In genomic region chr5:71475788-71476384, GRCh38 we compare ENCODE assay signal across 9 cellular contexts. TPM values are rescaled to one million over a fixed set of nuclear protein-coding genes. Genes with fewer than 3 reads are reported as not detected.
A peak's percentile ranks its signal among the peaks of the same experiment; 100 is the strongest.
DNase-seq lines count a peak whose midpoint lies in the region; ATAC-seq and TF ChIP-seq lines count a peak whose summit lies in the region.
"Had no signal": no experiment of that assay in that cellular context is flagged by ENCODE, and none has a peak within 500 bp of the region (broad histone marks: within the 10 kb centered on the region; RNA-seq: fewer than 3 reads in every experiment).

No MANE protein-coding gene starts in this region.

- no peak overlapping the region for H3K27ac Mint-ChIP-seq in neural crest cell (ENCODE audit: unreplicated experiment)

- no peaks in the 10 kb centered on the region for H3K9me3 Mint-ChIP-seq in neural crest cell

- H3K4me2 ChIP-seq in MM.1S (ENCODE audit: low read depth, low read length), result no peak overlapping the region

- H3K4me3 ChIP-seq in heart right ventricle, result no peak overlapping the region
- no peak overlapping the region for H3K4me3 ChIP-seq in MM.1S (ENCODE audit: low read length)
- H3K4me3 ChIP-seq: HAP-1 had no signal

- H3K4me1 Mint-ChIP-seq in neural crest cell, result no peaks in the 10 kb centered on the region

- 67 to 70% methylated on average over 3 of the region's 3 CpGs for WGBS in heart right ventricle, 2 donors

- H3K36me3 ChIP-seq in heart right ventricle (peaks cover 0 to 100% (median 24%) of the 10 kb centered on the region in 9 donors), MM.1S (replicated peaks; ENCODE audit: insufficient read depth, low read length) (peaks cover 5% of the 10 kb centered on the region; the same call in 1 of the 2 replicates)

- no peak overlapping the region for H3K27ac ChIP-seq in heart right ventricle
- H3K27ac ChIP-seq in MM.1S (ENCODE audit: low read length), result no peak overlapping the region

- no peak overlapping the region for H2AFZ ChIP-seq in MM.1S (ENCODE audit: low read length)

- no peaks in the 10 kb centered on the region for H3K27me3 ChIP-seq in heart right ventricle
- no peaks in the 10 kb centered on the region for H3K27me3 ChIP-seq in MM.1S (replicated peaks; ENCODE audit: insufficient read depth, low read length)

- H3F3A ChIP-seq in MM.1S (ENCODE audit: insufficient read depth, low read length), result no peaks in the 10 kb centered on the region

- DNase-seq in heart right ventricle, result no peak
- no peak for DNase-seq in cardiac septum (ENCODE audit: low spot score)
- DNase-seq in MM.1S, result peak; percentile 39
- DNase-seq in cerebellar cortex (ENCODE audit: low spot score), result peak; percentile 48
- no peak for DNase-seq in neural crest cell (ENCODE audit: low read depth, low spot score)
- no peak for DNase-seq in NCI-H2029 treated with DMSO at 0.1 percent for 48 hours (lab: John Stamatoyannopoulos, UW)
- no peak for DNase-seq in NCI-H1930 (lab: John Stamatoyannopoulos, UW)
- no peak for DNase-seq in medulla oblongata (ENCODE audit: extremely low spot score)

- ATAC-seq in heart right ventricle, result no peak

- no peaks in the 10 kb centered on the region for H4K20me1 ChIP-seq in MM.1S (ENCODE audit: insufficient read depth, low read length)

- no peaks in the 10 kb centered on the region for H3K27me3 Mint-ChIP-seq in neural crest cell (ENCODE audit: low read depth)

- H3K9me3 ChIP-seq in heart right ventricle (no peaks in the 10 kb centered on the region), MM.1S (replicated peaks; ENCODE audit: insufficient read depth, low read length) (no peaks in the 10 kb centered on the region)
- H3K9me3 ChIP-seq: HAP-1 had no signal

- H3K4me3 Mint-ChIP-seq in neural crest cell, result no peak overlapping the region

- peaks cover 13% of the 10 kb centered on the region for H3K36me3 Mint-ChIP-seq in neural crest cell (ENCODE audit: low read depth)

- H3K9me2 ChIP-seq in MM.1S (replicated peaks; ENCODE audit: insufficient read depth, low read length), result no peaks in the 10 kb centered on the region

- H3K4me1 ChIP-seq in heart right ventricle (no peaks in the 10 kb centered on the region), MM.1S (ENCODE audit: low read length) (no peaks in the 10 kb centered on the region)
- H3K4me1 ChIP-seq: HAP-1 had no signal

- TF ChIP-seq CTCF in heart right ventricle (IDR thresholded peaks at IDR 0.05) (peak in 7 of 9 donors; percentile 37 to 56 (median 45)), MM.1S (IDR thresholded peaks at IDR 0.05; ENCODE audit: low read length) (peak; percentile 60), neural crest cell (conservative IDR thresholded peaks at IDR 0.05) (peak; percentile 75)

- no peaks in the 10 kb centered on the region for H3K79me2 ChIP-seq in MM.1S (ENCODE audit: low read length)

- H3K9ac ChIP-seq in MM.1S (ENCODE audit: low read length), result no peak overlapping the region

- intact Hi-C loops in heart right ventricle (cut with DNase I), result loop anchor here in 3 of 10 donors (5.0 to 10.0 kb wide), 2 partner anchors 279 to 281 kb away; no protein-coding TSS in a partner anchor
- intact Hi-C loops in cardiac septum (cut with DNase I), result loop anchor here (5.0 kb wide), 1 partner anchor 281 kb away; no protein-coding TSS in a partner anchor

RNA-seq across cellular contexts. Expression of gene BDP1, which starts 20.4 kb away (rescaled TPM):
- total RNA-seq in heart right ventricle (10 to 100 TPM; 14.9 to 19.6 (median 17.1) TPM), cardiac septum (18.4 TPM), neural crest cell (28.5 and 30.2 TPM in 2 replicates)
- 10 to 100 TPM in 1 of 2 donors, 1 to 10 TPM in 1; 5.3 to 19.8 TPM for polyA plus RNA-seq in heart right ventricle

Comparison
In these comparisons a context has a peak if more than half of its experiments do, and no peak if none do; other contexts are left out.
1. DNase-seq: peak in MM.1S (single experiment) and cerebellar cortex (single experiment); none in heart right ventricle (0 of 2), cardiac septum (single experiment), neural crest cell (single experiment), NCI-H2029 treated with DMSO at 0.1 percent for 48 hours (single experiment), NCI-H1930 (0 of 2) and medulla oblongata (single experiment).
2. Peak in every context shown above with its lines, with median percentiles within 50 percentile points of each other: CTCF ChIP-seq.